In genomic region chr6:44593539-44593944, GRCh38 we compare ENCODE assay signal across 8 cellular contexts.
DNase-seq lines count a peak whose midpoint lies in the region; ATAC-seq, FAIRE-seq and TF ChIP-seq lines count a peak whose summit lies in the region.

No MANE protein-coding gene starts in this region.

- no peak overlapping the region for H3K4me2 ChIP-seq in H1 (ENCODE audit: insufficient read depth in 1 of 2, low read depth in 2 of 2, low read length in 2 of 2)
- no peak overlapping the region for H3K4me2 ChIP-seq in neural cell (ENCODE audit: low read length)

- H3K79me1 ChIP-seq in H1 (ENCODE audit: low read depth, low read length) = no peaks in the 10 kb centered on the region

- H3K4me1 ChIP-seq in BE2C (no peaks in the 10 kb centered on the region), H1 (replicated peaks in 1 of 4; ENCODE audit: control insufficient read depth in 3 of 4, insufficient read depth in 4 of 4, low read length in 3 of 4) (peaks cover 0 to 3% (median 0%) of the 10 kb centered on the region in 4 experiments; a peak in 2 of 7 replicates), transverse colon (no peaks in the 10 kb centered on the region)

- no peak for TF ChIP-seq POLR2A in H1 (IDR thresholded peaks at IDR 0.05; ENCODE audit: control extremely low read depth in 1 of 2, low read depth in 2 of 2, low read length in 2 of 2)
- no peak for TF ChIP-seq POLR2A in transverse colon (IDR thresholded peaks at IDR 0.05)

- 0 out of 2 replicates have a peak overlapping the region, but pooled peaks have one; percentile 27 for H3K18ac ChIP-seq in H1 (ENCODE audit: extremely low read depth, low read length)

- H2BK15ac ChIP-seq in H1 (ENCODE audit: low read length) = no peak overlapping the region

- CTCF ChIA-PET in H1 (lab: Charles Lee; ENCODE audit: partially characterized antibody) = interaction anchor here (0.5 to 5.7 kb wide), 29 partner anchors 10 to 1121 kb away, joined by 3 to 41 read pairs (median 4); no protein-coding TSS in a partner anchor

- no peak overlapping the region for H3K56ac ChIP-seq in H1 (replicated peaks; ENCODE audit: insufficient read length, low read depth, low read length)

- no peaks in the 10 kb centered on the region for H3K9me2 ChIP-seq in neural cell (ENCODE audit: insufficient read depth, low read length)

- no peaks in the 10 kb centered on the region; the same call in 1 of the 2 replicates for H3K9me3 ChIP-seq in BE2C
- H3K9me3 ChIP-seq in H1 (ENCODE audit: insufficient read depth in 2 of 2, low read depth in 1 of 2, low read length in 1 of 2) = peaks cover 0 to 9% of the 10 kb centered on the region in 2 experiments; a peak in 2 of 4 replicates
- no peaks in the 10 kb centered on the region for H3K9me3 ChIP-seq in neural cell (ENCODE audit: low read length)
- H3K9me3 ChIP-seq in transverse colon = no peaks in the 10 kb centered on the region

- H3K36me3 ChIP-seq in BE2C (no peaks in the 10 kb centered on the region), H1 (ENCODE audit: control insufficient read depth in 2 of 4, insufficient read depth in 4 of 4, low read length in 3 of 4) (no peaks in the 10 kb centered on the region), neural cell (ENCODE audit: insufficient read depth, low read length) (no peaks in the 10 kb centered on the region), transverse colon (no peaks in the 10 kb centered on the region)

- H2BK12ac ChIP-seq in H1 (ENCODE audit: low read depth, low read length) = peak overlapping the region; percentile 84; the same call in 1 of the 2 replicates

- no peak overlapping the region for H4K5ac ChIP-seq in H1 (ENCODE audit: insufficient read length, low read depth, low read length)

- TF ChIP-seq RAD21 in H1 (IDR thresholded peaks at IDR 0.05 in 1 of 2, conservative IDR thresholded peaks at IDR 0.05 in 1 of 2; ENCODE audit: low read depth in 2 of 2, low read length in 2 of 2) = peak; percentile 69 to 81
- TF ChIP-seq RAD21 in neural cell (conservative IDR thresholded peaks at IDR 0.05) = peak; percentile 51

- peak; percentile 96 for FAIRE-seq in H1 (lab: Jason Lieb, UNC)

- DNase-seq in BE2C (peak; percentile 70), NCI-H226 (peak; percentile 63), H1 (ENCODE audit: low read depth in 1 of 2, low spot score in 2 of 2) (peak; percentile 56 to 82), transverse colon (peak; percentile 48)
- peak; percentile 36 for DNase-seq in activated CD4-positive, CD25-positive, alpha-beta regulatory T cell treated with anti-CD3 and anti-CD28 coated beads, Interleukin-2, amount 50 U/mL, for 72 hours

- no peak overlapping the region for H3K4ac ChIP-seq in H1 (replicated peaks; ENCODE audit: insufficient read length, low read depth, low read length)

- no peaks in the 10 kb centered on the region for H3F3A ChIP-seq in neural cell (ENCODE audit: insufficient read depth, low read length, poor library complexity, severe bottlenecking)

- POLR2A ChIA-PET in H1 (lab: Charles Lee; ENCODE audit: partially characterized antibody) = interaction anchor here (1.3 kb wide), 1 partner anchor 34 kb away, joined by 5 read pairs; no protein-coding TSS in a partner anchor

- TF ChIP-seq EP300 in H1 (IDR thresholded peaks at IDR 0.05; ENCODE audit: borderline replicate concordance in 1 of 2, low read depth in 2 of 2, low read length in 2 of 2) (peak in 1 of 2 experiments; percentile 21; a peak in 1 of 3 replicates), neural cell (conservative IDR thresholded peaks at IDR 0.05; ENCODE audit: poor library complexity, severe bottlenecking) (no peak), transverse colon (IDR thresholded peaks at IDR 0.05; ENCODE audit: low read depth) (no peak)

- H2AK5ac ChIP-seq in H1 (ENCODE audit: low read depth, low read length) = no peak overlapping the region

- H3K79me2 ChIP-seq in H1 (ENCODE audit: control insufficient read depth in 1 of 2, insufficient read depth in 2 of 2, low read length in 2 of 2) (no peaks in the 10 kb centered on the region), neural cell (replicated peaks; ENCODE audit: insufficient read depth, low read length) (no peaks in the 10 kb centered on the region)

- H3K27me3 ChIP-seq in BE2C (no peaks in the 10 kb centered on the region), H1 (replicated peaks in 1 of 4; ENCODE audit: control insufficient read depth in 3 of 4, extremely low read depth in 1 of 4, insufficient read depth in 3 of 4, low read length in 3 of 4) (no peaks in the 10 kb centered on the region), neural cell (ENCODE audit: insufficient read depth, low read depth, low read length) (no peaks in the 10 kb centered on the region), transverse colon (no peaks in the 10 kb centered on the region)

- no peak overlapping the region for H2BK20ac ChIP-seq in H1 (ENCODE audit: low read length)

- no peak overlapping the region for H4K91ac ChIP-seq in H1 (replicated peaks; ENCODE audit: insufficient read length, low read length)

- in situ Hi-C loops in transverse colon (cut with MboI; ENCODE audit: low pct_ligation_motif_present in 1 of 4, low pct_unique_long_range_greater_than_20kb in 1 of 4, low sequenced_read_pairs in 3 of 4) = no loop called here

- intact Hi-C loops in transverse colon (cut with DNase I; ENCODE audit: low total_unique reads) = no loop called here

- H3K9ac ChIP-seq in H1 (replicated peaks in 1 of 4; ENCODE audit: extremely low read depth in 1 of 4, low read depth in 3 of 4, low read length in 3 of 4) = no peak overlapping the region
- H3K9ac ChIP-seq in neural cell (ENCODE audit: low read length) = no peak overlapping the region

- no peak overlapping the region for H3K27ac ChIP-seq in H1 (ENCODE audit: low read depth, low read length)
- no peak overlapping the region for H3K27ac ChIP-seq in neural cell (ENCODE audit: low read length)
- H3K27ac ChIP-seq in transverse colon = no peak overlapping the region

- TF ChIP-seq CTCF in BE2C (IDR thresholded peaks at IDR 0.05; ENCODE audit: low read depth, low read length) (peak; percentile 64), H1 (IDR thresholded peaks at IDR 0.05; ENCODE audit: control extremely low read depth in 1 of 3, insufficient read depth in 1 of 3, low read depth in 1 of 3, low read length in 3 of 3) (peak in 2 of 3 experiments; percentile 68 to 69; a peak in 3 of 4 replicates), neural cell (IDR thresholded peaks at IDR 0.05; ENCODE audit: poor library complexity, severe bottlenecking) (peak; percentile 51), transverse colon (IDR thresholded peaks at IDR 0.05) (peak; percentile 31 to 39 (median 32))

- H4K8ac ChIP-seq in H1 (ENCODE audit: extremely low read depth, insufficient read depth, low read length) = peak overlapping the region; percentile 74; the same call in 1 of the 2 replicates

- H3K4me3 ChIP-seq in BE2C (ENCODE audit: low read depth, low read length) = no peak overlapping the region
- H3K4me3 ChIP-seq in H1 (ENCODE audit: extremely low read depth in 1 of 4, insufficient read depth in 2 of 4, low read depth in 3 of 4, low read length in 4 of 4) = no peak overlapping the region
- H3K4me3 ChIP-seq in neural cell (ENCODE audit: low read length) = no peak overlapping the region
- H3K4me3 ChIP-seq in transverse colon = no peak overlapping the region

- H2BK5ac ChIP-seq in H1 (ENCODE audit: low read depth, low read length) = 0 out of 2 replicates have a peak overlapping the region, but pooled peaks have one; percentile 74

- H2BK120ac ChIP-seq in H1 (replicated peaks; ENCODE audit: low read depth, low read length) = no peak overlapping the region

- no peaks in the 10 kb centered on the region for H4K20me1 ChIP-seq in H1 (replicated peaks in 1 of 2; ENCODE audit: control insufficient read depth in 1 of 2, insufficient read depth in 2 of 2, low read length in 2 of 2)
- H4K20me1 ChIP-seq in neural cell (ENCODE audit: insufficient read depth) = no peaks in the 10 kb centered on the region

- H3K23ac ChIP-seq in H1 (ENCODE audit: insufficient read length) = no peak overlapping the region

- H2AFZ ChIP-seq in H1 (ENCODE audit: low read length) (no peak overlapping the region), neural cell (ENCODE audit: low read depth, low read length) (no peak overlapping the region)

- no peak overlapping the region for H3K14ac ChIP-seq in H1 (ENCODE audit: insufficient read length)

- H3K23me2 ChIP-seq in H1 (ENCODE audit: low read depth, low read length) = no peaks in the 10 kb centered on the region

- 33% methylated on average over 2 of the region's 2 CpGs; no CpG with 5 or more reads in 1 of the 2 experiments for WGBS in H1 (ENCODE audit: extremely low coverage in 1 of 2, insufficient coverage in 1 of 2, insufficient read length in 1 of 2, insufficient replicate concordance in 2 of 2, low coverage in 1 of 2, low lambda C conversion rate in 2 of 2, missing lambda C conversion rate in 1 of 2), 2 experiments
- 38 to 43% methylated on average over 1 to 2 of the region's 2 CpGs for WGBS in transverse colon (ENCODE audit: low coverage in 1 of 2), 2 donors

- ATAC-seq in GM21619 (IDR thresholded peaks at IDR 0.05; ENCODE audit: unreplicated experiment) (peak; percentile 60), GM21528 (IDR thresholded peaks at IDR 0.05; ENCODE audit: low FRiP score, unreplicated experiment) (no peak)

TF ChIP-seq in H1, 55 proteins besides CTCF, POLR2A, EP300 and RAD21 (continues in another document):
- no peak for TF ChIP-seq PHF8 (conservative IDR thresholded peaks at IDR 0.05; ENCODE audit: low read depth, low read length)
- TF ChIP-seq SRF (IDR thresholded peaks at IDR 0.05; ENCODE audit: low read depth, low read length) = no peak
- TF ChIP-seq SP1 (IDR thresholded peaks at IDR 0.05; ENCODE audit: low read depth, low read length) = 0 out of 2 replicates have a peak, but pooled peaks have one; percentile 29
